Comparison of ENCODE assay signal across 1 cellular context in the genomic region with DNA sequence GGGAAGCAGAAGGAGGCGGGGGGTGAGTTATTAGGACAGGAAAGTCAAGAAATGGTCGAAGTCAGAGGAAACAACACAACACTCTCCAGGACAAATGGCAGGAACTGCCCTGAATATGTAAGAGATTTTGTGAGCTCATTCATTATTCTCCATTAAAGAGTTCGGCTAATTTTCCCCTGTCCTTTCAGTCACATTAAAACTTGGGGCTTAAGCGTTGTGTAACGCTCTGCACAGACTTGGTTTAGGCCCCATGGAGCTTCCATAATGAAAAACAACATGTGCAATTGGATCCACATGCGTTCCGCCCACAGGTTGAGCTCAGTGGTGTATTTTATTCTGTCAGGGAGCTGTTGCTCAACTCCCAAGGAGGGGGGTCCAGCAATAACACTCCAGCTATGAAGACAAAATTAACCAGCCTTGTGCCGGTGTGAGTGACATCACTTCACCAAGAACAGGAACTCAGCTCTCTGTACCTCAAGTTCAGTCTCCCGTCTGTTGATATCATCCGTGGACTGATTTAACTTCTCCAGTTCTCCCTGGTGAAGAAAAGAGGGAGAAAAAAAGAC.
TF ChIP-seq lines count a peak whose summit lies in the region.

No MANE protein-coding gene starts in this region.

TF ChIP-seq in WTC11, 78 proteins besides CTCF, POLR2A, EP300 and RAD21 (continued from another document):
- TF ChIP-seq, protein P1, sequence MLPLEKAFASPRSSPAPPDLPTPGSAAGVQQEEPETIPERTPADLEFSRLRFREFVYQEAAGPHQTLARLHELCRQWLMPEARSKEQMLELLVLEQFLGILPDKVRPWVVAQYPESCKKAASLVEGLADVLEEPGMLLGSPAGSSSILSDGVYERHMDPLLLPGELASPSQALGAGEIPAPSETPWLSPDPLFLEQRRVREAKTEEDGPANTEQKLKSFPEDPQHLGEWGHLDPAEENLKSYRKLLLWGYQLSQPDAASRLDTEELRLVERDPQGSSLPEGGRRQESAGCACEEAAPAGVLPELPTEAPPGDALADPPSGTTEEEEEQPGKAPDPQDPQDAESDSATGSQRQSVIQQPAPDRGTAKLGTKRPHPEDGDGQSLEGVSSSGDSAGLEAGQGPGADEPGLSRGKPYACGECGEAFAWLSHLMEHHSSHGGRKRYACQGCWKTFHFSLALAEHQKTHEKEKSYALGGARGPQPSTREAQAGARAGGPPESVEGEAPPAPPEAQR (CRISPR knock-in tag; IDR thresholded peaks at IDR 0.05): no peak
- TF ChIP-seq SMAD4 (CRISPR knock-in tag; IDR thresholded peaks at IDR 0.05) (no peak), GTF2I (CRISPR knock-in tag; conservative IDR thresholded peaks at IDR 0.05) (no peak), ATF1 (CRISPR knock-in tag; IDR thresholded peaks at IDR 0.05) (no peak), GABPB1 (CRISPR knock-in tag; IDR thresholded peaks at IDR 0.05) (no peak), ESRRA (CRISPR knock-in tag; IDR thresholded peaks at IDR 0.05; ENCODE audit: borderline replicate concordance) (no peak), OVOL2 (CRISPR knock-in tag; IDR thresholded peaks at IDR 0.05; ENCODE audit: borderline replicate concordance) (no peak), MXD4 (CRISPR knock-in tag; IDR thresholded peaks at IDR 0.05; ENCODE audit: borderline replicate concordance) (no peak), ELF4 (CRISPR knock-in tag; IDR thresholded peaks at IDR 0.05; ENCODE audit: low read depth) (no peak)
- TF ChIP-seq, protein P2, sequence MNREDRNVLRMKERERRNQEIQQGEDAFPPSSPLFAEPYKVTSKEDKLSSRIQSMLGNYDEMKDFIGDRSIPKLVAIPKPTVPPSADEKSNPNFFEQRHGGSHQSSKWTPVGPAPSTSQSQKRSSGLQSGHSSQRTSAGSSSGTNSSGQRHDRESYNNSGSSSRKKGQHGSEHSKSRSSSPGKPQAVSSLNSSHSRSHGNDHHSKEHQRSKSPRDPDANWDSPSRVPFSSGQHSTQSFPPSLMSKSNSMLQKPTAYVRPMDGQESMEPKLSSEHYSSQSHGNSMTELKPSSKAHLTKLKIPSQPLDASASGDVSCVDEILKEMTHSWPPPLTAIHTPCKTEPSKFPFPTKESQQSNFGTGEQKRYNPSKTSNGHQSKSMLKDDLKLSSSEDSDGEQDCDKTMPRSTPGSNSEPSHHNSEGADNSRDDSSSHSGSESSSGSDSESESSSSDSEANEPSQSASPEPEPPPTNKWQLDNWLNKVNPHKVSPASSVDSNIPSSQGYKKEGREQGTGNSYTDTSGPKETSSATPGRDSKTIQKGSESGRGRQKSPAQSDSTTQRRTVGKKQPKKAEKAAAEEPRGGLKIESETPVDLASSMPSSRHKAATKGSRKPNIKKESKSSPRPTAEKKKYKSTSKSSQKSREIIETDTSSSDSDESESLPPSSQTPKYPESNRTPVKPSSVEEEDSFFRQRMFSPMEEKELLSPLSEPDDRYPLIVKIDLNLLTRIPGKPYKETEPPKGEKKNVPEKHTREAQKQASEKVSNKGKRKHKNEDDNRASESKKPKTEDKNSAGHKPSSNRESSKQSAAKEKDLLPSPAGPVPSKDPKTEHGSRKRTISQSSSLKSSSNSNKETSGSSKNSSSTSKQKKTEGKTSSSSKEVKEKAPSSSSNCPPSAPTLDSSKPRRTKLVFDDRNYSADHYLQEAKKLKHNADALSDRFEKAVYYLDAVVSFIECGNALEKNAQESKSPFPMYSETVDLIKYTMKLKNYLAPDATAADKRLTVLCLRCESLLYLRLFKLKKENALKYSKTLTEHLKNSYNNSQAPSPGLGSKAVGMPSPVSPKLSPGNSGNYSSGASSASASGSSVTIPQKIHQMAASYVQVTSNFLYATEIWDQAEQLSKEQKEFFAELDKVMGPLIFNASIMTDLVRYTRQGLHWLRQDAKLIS (CRISPR knock-in tag; IDR thresholded peaks at IDR 0.05; ENCODE audit: borderline replicate concordance): no peak
- TF ChIP-seq, protein P3, sequence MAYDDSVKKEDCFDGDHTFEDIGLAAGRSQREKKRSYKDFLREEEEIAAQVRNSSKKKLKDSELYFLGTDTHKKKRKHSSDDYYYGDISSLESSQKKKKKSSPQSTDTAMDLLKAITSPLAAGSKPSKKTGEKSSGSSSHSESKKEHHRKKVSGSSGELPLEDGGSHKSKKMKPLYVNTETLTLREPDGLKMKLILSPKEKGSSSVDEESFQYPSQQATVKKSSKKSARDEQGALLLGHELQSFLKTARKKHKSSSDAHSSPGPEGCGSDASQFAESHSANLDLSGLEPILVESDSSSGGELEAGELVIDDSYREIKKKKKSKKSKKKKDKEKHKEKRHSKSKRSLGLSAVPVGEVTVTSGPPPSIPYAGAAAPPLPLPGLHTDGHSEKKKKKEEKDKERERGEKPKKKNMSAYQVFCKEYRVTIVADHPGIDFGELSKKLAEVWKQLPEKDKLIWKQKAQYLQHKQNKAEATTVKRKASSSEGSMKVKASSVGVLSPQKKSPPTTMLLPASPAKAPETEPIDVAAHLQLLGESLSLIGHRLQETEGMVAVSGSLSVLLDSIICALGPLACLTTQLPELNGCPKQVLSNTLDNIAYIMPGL (CRISPR knock-in tag; IDR thresholded peaks at IDR 0.05): no peak
